In the genomic region with DNA sequence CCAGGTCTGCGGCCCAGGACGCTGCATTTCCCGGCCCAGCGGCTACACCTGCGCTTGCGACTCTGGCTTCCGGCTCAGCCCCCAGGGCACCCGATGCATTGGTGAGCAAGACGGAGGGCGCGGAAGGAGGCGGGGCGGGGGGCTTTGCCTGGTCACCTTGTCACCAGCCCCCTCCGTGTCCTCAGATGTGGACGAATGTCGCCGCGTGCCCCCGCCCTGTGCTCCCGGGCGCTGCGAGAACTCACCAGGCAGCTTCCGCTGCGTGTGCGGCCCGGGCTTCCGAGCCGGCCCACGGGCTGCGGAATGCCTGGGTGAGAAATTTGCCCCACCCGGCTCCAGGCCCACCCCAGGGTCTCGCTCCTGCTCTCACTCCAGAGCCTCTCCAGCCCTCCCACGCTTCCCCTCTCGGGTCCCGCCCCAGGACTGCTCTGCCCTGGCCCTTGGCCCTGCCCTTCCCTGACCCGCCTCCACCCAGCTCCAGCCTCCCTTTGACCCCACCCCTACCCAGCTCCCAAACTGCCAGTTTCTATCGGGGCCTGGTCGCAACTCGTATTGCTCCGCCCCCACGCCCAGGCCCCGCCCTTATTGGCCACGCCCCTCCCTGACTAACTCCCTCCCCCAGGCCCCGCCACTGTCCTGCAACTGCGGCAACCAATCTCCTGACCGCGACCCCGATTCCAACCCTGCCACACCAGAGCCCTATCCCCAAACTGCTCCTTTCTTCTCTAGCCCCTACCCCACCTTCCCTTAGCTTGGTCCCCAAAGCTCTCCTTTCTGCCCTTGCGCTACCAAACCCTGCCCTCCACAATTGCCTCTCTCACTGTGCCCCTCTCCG, we compare ENCODE assay signal across 8 cellular contexts. TPM values are rescaled to one million over a fixed set of nuclear protein-coding genes. Genes with fewer than 3 reads are reported as not detected.
DNase-seq lines count a peak whose midpoint lies in the region; ATAC-seq, FAIRE-seq and TF ChIP-seq lines count a peak whose summit lies in the region.

No MANE protein-coding gene starts in this region.

- DNase-seq in ELF-1 (ENCODE audit: low read depth, low spot score) (peak; percentile 86), H54 (ENCODE audit: insufficient read length, low spot score) (peak; percentile 98), NCI-H2029 treated with DMSO at 0.1 percent for 48 hours (lab: John Stamatoyannopoulos, UW) (peak; percentile 28), dorsolateral prefrontal cortex (peak in 8 of 10 donors; percentile 47 to 81 (median 66)), lung (ENCODE audit: low spot score) (peak; percentile 97), NCI-H510A treated with DMSO at 0.1 percent for 48 hours (lab: John Stamatoyannopoulos, UW) (no peak)
- DNase-seq in activated CD4-positive, alpha-beta T cell treated with anti-CD3 and anti-CD28 coated beads, Interleukin-2, amount 50 U/mL, for 24 hours (ENCODE audit: low read depth in 1 of 2, low spot score in 1 of 2), result peak; percentile 89
- peak; percentile 79 for DNase-seq in stimulated activated CD8-positive, alpha-beta memory T cell treated with anti-CD3 and anti-CD28 coated beads, Interleukin-12 subunit alpha, Interleukin-12 subunit beta, amount 100 ng/mL, for 4 hours (ENCODE audit: low read depth)

- FAIRE-seq in H54 (lab: Jason Lieb, UNC), result no peak

- peaks cover 0 to 35% of the 10 kb centered on the region in 2 donors for H3K4me1 ChIP-seq in lung (ENCODE audit: control insufficient read depth in 2 of 2, insufficient read depth in 2 of 2, low read length in 2 of 2)

- TF ChIP-seq CTCF in dorsolateral prefrontal cortex (IDR thresholded peaks at IDR 0.05 in 54 of 56, conservative IDR thresholded peaks at IDR 0.05 in 2 of 56; ENCODE audit: low read depth in 1 of 56, partially characterized antibody in 56 of 56), result no peak
- no peak for TF ChIP-seq CTCF in lung (IDR thresholded peaks at IDR 0.05; ENCODE audit: control extremely low read depth, extremely low read depth)

- H3K27ac ChIP-seq in dorsolateral prefrontal cortex (peak overlapping the region in 42 of 59 donors; percentile 1 to 83 (median 62)), lung (ENCODE audit: low read depth in 1 of 2, low read length in 1 of 2) (peak overlapping the region; percentile 53 to 78)

- no peaks in the 10 kb centered on the region for H3K36me3 ChIP-seq in lung (ENCODE audit: control insufficient read depth in 2 of 2, insufficient read depth in 2 of 2, low read length in 2 of 2)

- WGBS in lung, 2 donors, result 9% methylated on average over 34 to 50 of the region's 50 CpGs

- intact Hi-C loops in dorsolateral prefrontal cortex (cut with DNase I), result loop anchor here (2.0 to 10.0 kb wide), 3 partner anchors 25 to 325 kb away; partner anchors contain the start of genes AKT2 (in 1 of the 2), BLVRB (in 1 of the 2) and SPTBN4 (in 1 of the 2)

- no peak for TF ChIP-seq POLR2A in H54 (IDR thresholded peaks at IDR 0.05; ENCODE audit: low read depth, low read length)

- H3K27me3 ChIP-seq in dorsolateral prefrontal cortex (peaks cover 0 to 20% (median 0%) of the 10 kb centered on the region in 45 donors), lung (ENCODE audit: control insufficient read depth, insufficient read depth) (no peaks in the 10 kb centered on the region)

- ATAC-seq in lung (ENCODE audit: insufficient read depth, low FRiP score), result peak; percentile 76

- H3K9me3 ChIP-seq in lung (ENCODE audit: control insufficient read depth in 2 of 2, insufficient read depth in 1 of 2, low read length in 1 of 2), result no peaks in the 10 kb centered on the region

- peak overlapping the region; percentile 7 to 65 (median 46) for H3K4me3 ChIP-seq in dorsolateral prefrontal cortex
- peak overlapping the region; percentile 33 for H3K4me3 ChIP-seq in lung

RNA-seq across cellular contexts. Expression of gene LTBP4, which starts 8.6 kb away (rescaled TPM):
- 100 to 1,000 TPM in 6 of 120 experiments, 10 to 100 TPM in 114; 36.1 to 111 (median 69.5) TPM for total RNA-seq in dorsolateral prefrontal cortex
- 100 to 1,000 TPM; 203 to 290 TPM for total RNA-seq in lung
- polyA plus RNA-seq in lung, result 10 to 100 TPM; 73.0 to 99.4 TPM

RNA-seq across cellular contexts. Expression of gene SHKBP1, which starts 33.1 kb away (rescaled TPM):
- total RNA-seq in dorsolateral prefrontal cortex (10 to 100 TPM; 14.0 to 58.3 (median 25.4) TPM), lung (100 to 1,000 TPM in 1 of 2 donors, 10 to 100 TPM in 1; 21.1 to 105 TPM)
- polyA plus RNA-seq in lung, result 100 to 1,000 TPM in 1 of 2 donors, 10 to 100 TPM in 1; 89.0 to 191 TPM
